8 cellular contexts compared by ENCODE assay signal in genomic region chr5:171907731-171908343, GRCh38.
DNase-seq lines count a peak whose midpoint lies in the region; FAIRE-seq and TF ChIP-seq lines count a peak whose summit lies in the region.

No MANE protein-coding gene starts in this region.

- TF ChIP-seq POLR2A in H54 (IDR thresholded peaks at IDR 0.05; ENCODE audit: low read depth, low read length), result no peak

- DNase-seq in NOMO-1 (lab: John Stamatoyannopoulos, UW; ENCODE audit: unreplicated experiment in 2 of 2) (peak; percentile 30 to 71), NOMO-1 treated with dmso at 0.1 percent for 144 hours (lab: John Stamatoyannopoulos, UW; ENCODE audit: unreplicated experiment) (no peak), H54 (ENCODE audit: insufficient read length, low spot score) (peak; percentile 14), NCI-H1092 treated with DMSO at 0.1 percent for 48 hours (lab: John Stamatoyannopoulos, UW) (peak; percentile 16), dedifferentiated amniotic fluid mesenchymal stem cell (ENCODE audit: extremely low spot score) (peak; percentile 80), lung microvascular endothelial cell (ENCODE audit: low read depth in 2 of 2) (peak; percentile 72 to 76), stromal cell of bone marrow (ENCODE audit: low read depth) (peak; percentile 44)

- FAIRE-seq in H54 (lab: Jason Lieb, UNC) (no peak), TTC549 (lab: Jason Lieb, UNC) (peak; percentile 96)
